ENCODE assay signal across 8 cellular contexts in the genomic region with DNA sequence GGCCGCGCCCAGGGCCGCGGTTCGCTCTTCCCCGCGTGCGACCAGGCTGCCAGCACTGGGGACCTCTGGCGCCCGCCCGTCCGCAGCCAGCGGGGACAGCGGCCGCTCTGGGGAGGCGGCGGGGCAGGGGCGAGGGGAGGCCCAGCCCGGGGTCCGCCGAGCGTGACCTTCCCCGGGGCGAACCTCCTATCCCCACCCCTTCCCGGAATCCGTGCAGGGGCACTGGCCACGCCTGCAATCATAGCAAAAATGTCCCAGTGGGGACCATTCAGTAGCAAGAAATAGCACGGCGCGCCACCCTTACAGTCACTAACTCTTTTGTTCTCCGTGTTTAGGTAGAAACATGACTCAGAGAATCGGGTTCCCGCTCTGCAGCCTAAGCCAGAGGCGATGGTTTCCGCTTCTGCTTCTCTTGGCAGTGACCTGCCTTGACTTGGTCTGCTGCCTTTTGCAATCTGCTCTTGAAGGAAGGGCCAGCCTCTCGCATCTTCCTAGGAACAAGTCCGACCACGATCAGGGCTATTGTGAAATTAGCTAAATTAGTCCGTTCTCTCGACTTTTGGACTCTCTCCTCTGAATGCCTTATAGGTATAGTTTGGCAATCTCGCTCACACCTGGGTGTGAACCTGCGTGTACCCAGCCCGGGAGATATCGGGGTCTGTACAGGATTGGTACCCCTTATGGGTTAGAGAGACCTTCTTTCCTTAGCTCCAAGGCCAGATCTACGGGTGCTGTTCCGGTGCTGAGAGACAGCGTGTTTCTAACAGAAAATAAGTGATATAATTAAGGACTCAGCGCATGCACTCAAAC.
A peak's percentile ranks its signal among the peaks of the same experiment; 100 is the strongest.
DNase-seq lines count a peak whose midpoint lies in the region; ATAC-seq and TF ChIP-seq lines count a peak whose summit lies in the region.

No MANE protein-coding gene starts in this region.

- no peaks in the 10 kb centered on the region for H3K36me3 ChIP-seq in GM06990 (ENCODE audit: control insufficient read depth, insufficient read depth, low read length)
- H3K36me3 ChIP-seq in GM23338 (ENCODE audit: insufficient read depth), result no peaks in the 10 kb centered on the region

- H3K4me3 ChIP-seq in GM06990 (replicated peaks; ENCODE audit: low read depth, low read length) (no peak overlapping the region), GM23338 (peak overlapping the region; percentile 52)

- H3F3A ChIP-seq in GM23338 (replicated peaks; ENCODE audit: low read depth), result no peaks in the 10 kb centered on the region

- in situ Hi-C loops in T47D (cut with HindIII; ENCODE audit: low pct_unique_long_range_greater_than_20kb, low sequenced_read_pairs), result no loop called here

- H3K27ac Mint-ChIP-seq in GM23338, result peak overlapping the region; percentile 81

- no peaks in the 10 kb centered on the region; the same call in 1 of the 2 replicates for H3K4me1 ChIP-seq in GM23338 (ENCODE audit: insufficient read depth)

- peaks cover 5% of the 10 kb centered on the region; the same call in 2 of the 3 replicates for H3K4me1 Mint-ChIP-seq in GM23338

- peak overlapping the region; percentile 76 for H3K4me2 ChIP-seq in GM23338

- no peaks in the 10 kb centered on the region for H3K79me2 ChIP-seq in GM23338 (replicated peaks; ENCODE audit: insufficient read depth)

- peak; percentile 97 for ATAC-seq in GM23338
- no peak for ATAC-seq in HG03135 (IDR thresholded peaks at IDR 0.05; ENCODE audit: unreplicated experiment)

- H3K27ac ChIP-seq in GM23338 (ENCODE audit: low read depth), result no peak overlapping the region

- H2AFZ ChIP-seq in GM23338, result peak overlapping the region; percentile 99

- H3K9me3 Mint-ChIP-seq in GM23338, result no peaks in the 10 kb centered on the region

- no peaks in the 10 kb centered on the region for H3K36me3 Mint-ChIP-seq in GM23338 (ENCODE audit: low read depth)

- H3K27me3 ChIP-seq in GM06990 (replicated peaks; ENCODE audit: control insufficient read depth, insufficient read depth, low read length) (no peaks in the 10 kb centered on the region), GM23338 (ENCODE audit: insufficient read depth) (peaks cover 12% of the 10 kb centered on the region)

- H3K27me3 Mint-ChIP-seq in GM23338 (ENCODE audit: insufficient read depth, low read depth, poor library complexity), result peaks cover 2% of the 10 kb centered on the region

- no peaks in the 10 kb centered on the region for H4K20me1 ChIP-seq in GM23338 (replicated peaks; ENCODE audit: insufficient read depth)

- peak overlapping the region; percentile 68 for H3K4me3 Mint-ChIP-seq in GM23338

- TF ChIP-seq CTCF in GM06990 (IDR thresholded peaks at IDR 0.05; ENCODE audit: insufficient read depth, low read length, poor library complexity, severe bottlenecking) (no peak), GM23338 (conservative IDR thresholded peaks at IDR 0.05; ENCODE audit: low read depth in 2 of 2) (no peak)

- H3K9me2 ChIP-seq in GM23338 (ENCODE audit: insufficient read depth), result no peaks in the 10 kb centered on the region

- DNase-seq in GM06990 (ENCODE audit: extremely low read depth, insufficient read length) (peak; percentile 24), GM23338 (ENCODE audit: low spot score) (peak; percentile 79), NOMO-1 treated with DMSO at 0.1 percent for 48 hours (lab: John Stamatoyannopoulos, UW; ENCODE audit: unreplicated experiment) (peak; percentile 98), T47D (ENCODE audit: low read depth in 1 of 2, low spot score in 1 of 2) (peak; percentile 13 to 49), iris pigment epithelial cell (ENCODE audit: low read depth) (peak; percentile 58), hepatic stellate cell (ENCODE audit: low spot score) (no peak)
- peak; percentile 21 to 23 for DNase-seq in stimulated activated CD4-positive, alpha-beta T cell treated with anti-CD3 and anti-CD28 coated beads, Interleukin-2, amount 100 ng/mL, for 48 hours

TF ChIP-seq in GM23338, 12 proteins besides CTCF, POLR2A, EP300 and RAD21 (continues in another document):
- TF ChIP-seq CREB1 (CRISPR knock-in tag; IDR thresholded peaks at IDR 0.05; ENCODE audit: low read depth) (no peak), EZH2 (IDR thresholded peaks at IDR 0.05; ENCODE audit: low read depth, unreplicated experiment) (no peak), STAT1 (IDR thresholded peaks at IDR 0.05; ENCODE audit: unreplicated experiment) (no peak), ZNF114 (CRISPR knock-in tag; IDR thresholded peaks at IDR 0.05) (no peak), NANOG (IDR thresholded peaks at IDR 0.05; ENCODE audit: borderline replicate concordance) (no peak), POLR2AphosphoS5 (IDR thresholded peaks at IDR 0.05; ENCODE audit: low read depth) (no peak), JUNB (IDR thresholded peaks at IDR 0.05; ENCODE audit: unreplicated experiment) (no peak), ZNF331 (CRISPR knock-in tag; IDR thresholded peaks at IDR 0.05; ENCODE audit: low read depth) (no peak)
- TF ChIP-seq, protein P1, sequence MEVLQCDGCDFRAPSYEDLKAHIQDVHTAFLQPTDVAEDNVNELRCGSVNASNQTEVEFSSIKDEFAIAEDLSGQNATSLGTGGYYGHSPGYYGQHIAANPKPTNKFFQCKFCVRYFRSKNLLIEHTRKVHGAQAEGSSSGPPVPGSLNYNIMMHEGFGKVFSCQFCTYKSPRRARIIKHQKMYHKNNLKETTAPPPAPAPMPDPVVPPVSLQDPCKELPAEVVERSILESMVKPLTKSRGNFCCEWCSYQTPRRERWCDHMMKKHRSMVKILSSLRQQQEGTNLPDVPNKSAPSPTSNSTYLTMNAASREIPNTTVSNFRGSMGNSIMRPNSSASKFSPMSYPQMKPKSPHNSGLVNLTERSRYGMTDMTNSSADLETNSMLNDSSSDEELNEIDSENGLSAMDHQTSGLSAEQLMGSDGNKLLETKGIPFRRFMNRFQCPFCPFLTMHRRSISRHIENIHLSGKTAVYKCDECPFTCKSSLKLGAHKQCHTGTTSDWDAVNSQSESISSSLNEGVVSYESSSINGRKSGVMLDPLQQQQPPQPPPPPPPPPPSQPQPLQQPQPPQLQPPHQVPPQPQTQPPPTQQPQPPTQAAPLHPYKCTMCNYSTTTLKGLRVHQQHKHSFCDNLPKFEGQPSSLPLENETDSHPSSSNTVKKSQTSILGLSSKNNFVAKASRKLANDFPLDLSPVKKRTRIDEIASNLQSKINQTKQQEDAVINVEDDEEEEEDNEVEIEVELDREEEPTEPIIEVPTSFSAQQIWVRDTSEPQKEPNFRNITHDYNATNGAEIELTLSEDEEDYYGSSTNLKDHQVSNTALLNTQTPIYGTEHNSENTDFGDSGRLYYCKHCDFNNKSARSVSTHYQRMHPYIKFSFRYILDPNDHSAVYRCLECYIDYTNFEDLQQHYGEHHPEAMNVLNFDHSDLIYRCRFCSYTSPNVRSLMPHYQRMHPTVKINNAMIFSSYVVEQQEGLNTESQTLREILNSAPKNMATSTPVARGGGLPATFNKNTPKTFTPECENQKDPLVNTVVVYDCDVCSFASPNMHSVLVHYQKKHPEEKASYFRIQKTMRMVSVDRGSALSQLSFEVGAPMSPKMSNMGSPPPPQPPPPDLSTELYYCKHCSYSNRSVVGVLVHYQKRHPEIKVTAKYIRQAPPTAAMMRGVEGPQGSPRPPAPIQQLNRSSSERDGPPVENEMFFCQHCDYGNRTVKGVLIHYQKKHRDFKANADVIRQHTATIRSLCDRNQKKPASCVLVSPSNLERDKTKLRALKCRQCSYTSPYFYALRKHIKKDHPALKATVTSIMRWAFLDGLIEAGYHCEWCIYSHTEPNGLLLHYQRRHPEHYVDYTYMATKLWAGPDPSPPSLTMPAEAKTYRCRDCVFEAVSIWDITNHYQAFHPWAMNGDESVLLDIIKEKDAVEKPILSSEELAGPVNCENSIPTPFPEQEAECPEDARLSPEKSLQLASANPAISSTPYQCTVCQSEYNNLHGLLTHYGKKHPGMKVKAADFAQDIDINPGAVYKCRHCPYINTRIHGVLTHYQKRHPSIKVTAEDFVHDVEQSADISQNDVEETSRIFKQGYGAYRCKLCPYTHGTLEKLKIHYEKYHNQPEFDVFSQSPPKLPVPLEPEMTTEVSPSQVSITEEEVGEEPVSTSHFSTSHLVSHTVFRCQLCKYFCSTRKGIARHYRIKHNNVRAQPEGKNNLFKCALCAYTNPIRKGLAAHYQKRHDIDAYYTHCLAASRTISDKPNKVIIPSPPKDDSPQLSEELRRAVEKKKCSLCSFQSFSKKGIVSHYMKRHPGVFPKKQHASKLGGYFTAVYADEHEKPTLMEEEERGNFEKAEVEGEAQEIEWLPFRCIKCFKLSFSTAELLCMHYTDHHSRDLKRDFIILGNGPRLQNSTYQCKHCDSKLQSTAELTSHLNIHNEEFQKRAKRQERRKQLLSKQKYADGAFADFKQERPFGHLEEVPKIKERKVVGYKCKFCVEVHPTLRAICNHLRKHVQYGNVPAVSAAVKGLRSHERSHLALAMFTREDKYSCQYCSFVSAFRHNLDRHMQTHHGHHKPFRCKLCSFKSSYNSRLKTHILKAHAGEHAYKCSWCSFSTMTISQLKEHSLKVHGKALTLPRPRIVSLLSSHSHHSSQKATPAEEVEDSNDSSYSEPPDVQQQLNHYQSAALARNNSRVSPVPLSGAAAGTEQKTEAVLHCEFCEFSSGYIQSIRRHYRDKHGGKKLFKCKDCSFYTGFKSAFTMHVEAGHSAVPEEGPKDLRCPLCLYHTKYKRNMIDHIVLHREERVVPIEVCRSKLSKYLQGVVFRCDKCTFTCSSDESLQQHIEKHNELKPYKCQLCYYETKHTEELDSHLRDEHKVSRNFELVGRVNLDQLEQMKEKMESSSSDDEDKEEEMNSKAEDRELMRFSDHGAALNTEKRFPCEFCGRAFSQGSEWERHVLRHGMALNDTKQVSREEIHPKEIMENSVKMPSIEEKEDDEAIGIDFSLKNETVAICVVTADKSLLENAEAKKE (CRISPR knock-in tag; IDR thresholded peaks at IDR 0.05), result no peak
- TF ChIP-seq, protein P2, sequence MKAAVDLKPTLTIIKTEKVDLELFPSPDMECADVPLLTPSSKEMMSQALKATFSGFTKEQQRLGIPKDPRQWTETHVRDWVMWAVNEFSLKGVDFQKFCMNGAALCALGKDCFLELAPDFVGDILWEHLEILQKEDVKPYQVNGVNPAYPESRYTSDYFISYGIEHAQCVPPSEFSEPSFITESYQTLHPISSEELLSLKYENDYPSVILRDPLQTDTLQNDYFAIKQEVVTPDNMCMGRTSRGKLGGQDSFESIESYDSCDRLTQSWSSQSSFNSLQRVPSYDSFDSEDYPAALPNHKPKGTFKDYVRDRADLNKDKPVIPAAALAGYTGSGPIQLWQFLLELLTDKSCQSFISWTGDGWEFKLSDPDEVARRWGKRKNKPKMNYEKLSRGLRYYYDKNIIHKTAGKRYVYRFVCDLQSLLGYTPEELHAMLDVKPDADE (IDR thresholded peaks at IDR 0.05), result no peak
